ENCODE assay signal across 21 cellular contexts in genomic region chr22:27761652-27762051, GRCh38.
"Had no signal": no experiment of that assay in that cellular context is flagged by ENCODE, and none has a peak within 500 bp of the region (broad histone marks: within the 10 kb centered on the region; RNA-seq: fewer than 3 reads in every experiment).

No MANE protein-coding gene starts in this region.

- H3K4me1 Mint-ChIP-seq: activated CD4-positive, alpha-beta T cell treated with anti-CD3 and anti-CD28 coated beads, Interleukin-2, amount 10 ng/mL, durations not matched to agents 24 days and 14 days; activated naive CD8-positive, alpha-beta T cell treated with anti-CD3 and anti-CD28 coated beads for 36 hours; activated T-helper 17 cell treated with anti-CD3 and anti-CD28 coated beads, Interleukin-2, amount 50 U/mL, for 72 hours had no signal

- FAIRE-seq: keratinocyte had no signal

- ATAC-seq: activated CD8-positive, alpha-beta T cell treated with anti-CD3 and anti-CD28 coated beads for 36 hours; activated T-helper 17 cell treated with anti-CD3 and anti-CD28 coated beads, Interleukin-2, amount 50 U/mL, for 72 hours; effector memory CD8-positive, alpha-beta T cell; mucosa of descending colon; right cardiac atrium had no signal

- H3K27me3 ChIP-seq: hepatocyte, transverse colon, vagina had no signal

- H3K36me3 ChIP-seq: left ventricle myocardium inferior, transverse colon, vagina had no signal

- H3K9me3 ChIP-seq: left ventricle myocardium inferior, mucosa of descending colon, transverse colon, vagina had no signal

- H3K27ac Mint-ChIP-seq: activated CD4-positive, alpha-beta T cell treated with anti-CD3 and anti-CD28 coated beads, Interleukin-2, amount 10 ng/mL, durations not matched to agents 24 days and 14 days; activated CD8-positive, alpha-beta T cell treated with anti-CD3 and anti-CD28 coated beads for 36 hours; activated naive CD8-positive, alpha-beta T cell treated with anti-CD3 and anti-CD28 coated beads for 36 hours; activated T-helper 17 cell treated with anti-CD3 and anti-CD28 coated beads, Interleukin-2, amount 50 U/mL, for 72 hours; effector memory CD8-positive, alpha-beta T cell; naive B cell; progenitor cell of endocrine pancreas; stimulated activated naive CD8-positive, alpha-beta T cell treated with anti-CD3 and anti-CD28 coated beads, Interleukin-15, Interleukin-2, amounts not matched to agents 100 ng/mL and 50 ng/mL, for 24 hours had no signal

- H2AFZ ChIP-seq: hepatocyte had no signal

- H3K9me3 Mint-ChIP-seq: activated CD4-positive, alpha-beta T cell treated with anti-CD3 and anti-CD28 coated beads, Interleukin-2, amount 10 ng/mL, durations not matched to agents 24 days and 14 days; activated CD8-positive, alpha-beta T cell treated with anti-CD3 and anti-CD28 coated beads for 36 hours; activated naive CD8-positive, alpha-beta T cell treated with anti-CD3 and anti-CD28 coated beads for 36 hours; activated T-helper 17 cell treated with anti-CD3 and anti-CD28 coated beads, Interleukin-2, amount 50 U/mL, for 72 hours; effector memory CD8-positive, alpha-beta T cell; naive B cell; stimulated activated naive CD8-positive, alpha-beta T cell treated with anti-CD3 and anti-CD28 coated beads, Interleukin-15, Interleukin-2, amounts not matched to agents 100 ng/mL and 50 ng/mL, for 24 hours had no signal

- H3K4me3 Mint-ChIP-seq: activated CD4-positive, alpha-beta T cell treated with anti-CD3 and anti-CD28 coated beads, Interleukin-2, amount 10 ng/mL, durations not matched to agents 24 days and 14 days; activated CD8-positive, alpha-beta T cell treated with anti-CD3 and anti-CD28 coated beads for 36 hours; activated naive CD8-positive, alpha-beta T cell treated with anti-CD3 and anti-CD28 coated beads for 36 hours; activated T-helper 17 cell treated with anti-CD3 and anti-CD28 coated beads, Interleukin-2, amount 50 U/mL, for 72 hours; effector memory CD8-positive, alpha-beta T cell; stimulated activated naive CD8-positive, alpha-beta T cell treated with anti-CD3 and anti-CD28 coated beads, Interleukin-15, Interleukin-2, amounts not matched to agents 100 ng/mL and 50 ng/mL, for 24 hours had no signal

- H3K4me1 ChIP-seq: transverse colon, vagina had no signal

- DNase-seq: activated CD4-positive, alpha-beta T cell treated with anti-CD3 and anti-CD28 coated beads, Interleukin-2, amount 10 ng/mL, durations not matched to agents 24 days and 14 days; activated CD8-positive, alpha-beta T cell treated with anti-CD3 and anti-CD28 coated beads for 36 hours; activated naive CD4-positive, alpha-beta T cell; activated naive CD8-positive, alpha-beta T cell treated with anti-CD3 and anti-CD28 coated beads for 36 hours; activated T-cell treated with anti-CD3 and anti-CD28 coated beads, Interleukin-2, amount 50 U/mL, for 1 hour; amygdala; effector memory CD8-positive, alpha-beta T cell; foreskin fibroblast; left ventricle myocardium inferior; mucosa of descending colon; naive B cell; nucleus accumbens; right cardiac atrium; stimulated activated CD4-positive, alpha-beta T cell treated with anti-CD3 and anti-CD28 coated beads, Interleukin-2, amount 100 ng/mL, for 24 hours; transverse colon had no signal

- H3K4me2 ChIP-seq: hepatocyte had no signal

- H3K27ac ChIP-seq: hepatocyte, left ventricle myocardium inferior, transverse colon, vagina had no signal

- H3K4me3 ChIP-seq: hepatocyte, left ventricle myocardium inferior, mucosa of descending colon, transverse colon, vagina had no signal

- H3K36me3 Mint-ChIP-seq: activated naive CD8-positive, alpha-beta T cell treated with anti-CD3 and anti-CD28 coated beads for 36 hours; naive B cell had no signal

- H3K79me2 ChIP-seq: hepatocyte had no signal

- H3K27me3 Mint-ChIP-seq: activated CD4-positive, alpha-beta T cell treated with anti-CD3 and anti-CD28 coated beads, Interleukin-2, amount 10 ng/mL, durations not matched to agents 24 days and 14 days; activated CD8-positive, alpha-beta T cell treated with anti-CD3 and anti-CD28 coated beads for 36 hours; activated naive CD8-positive, alpha-beta T cell treated with anti-CD3 and anti-CD28 coated beads for 36 hours; activated T-helper 17 cell treated with anti-CD3 and anti-CD28 coated beads, Interleukin-2, amount 50 U/mL, for 72 hours; stimulated activated naive CD8-positive, alpha-beta T cell treated with anti-CD3 and anti-CD28 coated beads, Interleukin-15, Interleukin-2, amounts not matched to agents 100 ng/mL and 50 ng/mL, for 24 hours had no signal
